In the genomic region with DNA sequence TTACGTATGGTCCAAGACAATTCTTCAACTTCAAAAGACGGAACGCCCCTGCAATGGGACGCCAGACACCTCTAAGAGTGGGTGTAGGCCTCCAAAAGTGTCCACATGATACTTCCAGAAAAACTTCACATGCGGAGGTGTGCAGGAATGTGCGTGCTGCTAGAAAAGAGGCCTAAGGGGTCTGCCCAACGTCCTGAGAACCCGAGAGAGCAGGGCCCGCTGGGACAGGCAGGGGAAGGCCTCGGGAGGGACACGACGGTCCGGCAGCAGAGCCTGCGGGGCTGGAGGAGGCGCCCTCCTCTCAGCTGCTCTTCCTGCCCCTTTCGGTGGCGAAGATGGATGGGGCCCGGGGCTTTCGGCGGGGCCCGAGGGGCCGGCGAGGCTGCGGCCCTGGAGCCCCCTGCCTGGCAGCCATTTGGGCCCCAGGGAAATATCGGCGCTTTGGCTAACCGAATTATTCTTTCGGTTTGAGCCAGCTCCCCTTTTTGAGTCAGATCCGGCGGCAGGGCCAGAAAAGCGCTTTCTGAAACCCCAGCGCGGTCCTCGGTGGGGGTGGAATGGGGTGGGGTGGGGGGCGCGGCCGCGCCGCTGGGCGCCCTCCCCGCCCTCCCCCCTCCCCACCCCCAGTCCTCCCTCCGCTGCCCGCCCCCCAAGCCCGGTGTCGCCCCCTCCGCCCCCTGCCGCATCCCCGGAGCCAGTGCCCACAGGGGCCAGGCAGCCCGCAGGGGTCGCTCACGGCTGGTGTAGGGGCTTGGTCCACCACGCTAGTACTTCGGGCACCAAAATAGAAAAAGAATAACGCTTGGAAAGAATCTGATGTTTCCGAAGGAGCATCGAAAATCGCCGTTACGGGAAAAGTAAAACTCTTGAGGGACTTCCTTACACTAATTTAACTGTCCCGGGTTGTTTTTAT, we compare ENCODE assay signal across 7 cellular contexts. TPM values are rescaled to one million over a fixed set of nuclear protein-coding genes. Genes with fewer than 3 reads are reported as not detected.
DNase-seq lines count a peak whose midpoint lies in the region; ATAC-seq and TF ChIP-seq lines count a peak whose summit lies in the region.

No MANE protein-coding gene starts in this region.

- TF ChIP-seq CTCF in astrocyte of the cerebellum (IDR thresholded peaks at IDR 0.05; ENCODE audit: low read depth, low read length, missing control alignments) (peak; percentile 46), right lobe of liver (IDR thresholded peaks at IDR 0.05) (peak in 1 of 4 donors; percentile 9)

- H3K4me3 ChIP-seq in SJCRH30 (peak overlapping the region; percentile 45), astrocyte of the cerebellum (ENCODE audit: low read depth, low read length) (peak overlapping the region; percentile 37), right lobe of liver (peak overlapping the region; percentile 37 to 47 (median 41))

- ATAC-seq in GM19395 (IDR thresholded peaks at IDR 0.05; ENCODE audit: unreplicated experiment): peak; percentile 29
- ATAC-seq in right lobe of liver: peak in 3 of 4 donors; percentile 9 to 24 (median 20)

- H3K9me3 ChIP-seq in SJCRH30 (replicated peaks) (no peaks in the 10 kb centered on the region), right lobe of liver (no peaks in the 10 kb centered on the region)

- 28% methylated on average over 28 of the region's 60 CpGs for WGBS in right lobe of liver (ENCODE audit: insufficient coverage, low coverage, low lambda C conversion rate, missing lambda C conversion rate)

- H3K36me3 ChIP-seq in SJCRH30: no peaks in the 10 kb centered on the region
- no peaks in the 10 kb centered on the region for H3K36me3 ChIP-seq in right lobe of liver

- DNase-seq in SJCRH30 (peak in 1 of 2 experiments; percentile 6), astrocyte of the cerebellum (ENCODE audit: low read depth) (no peak), right lobe of liver (peak in 1 of 3 donors; percentile 44), SHP77 (lab: John Stamatoyannopoulos, UW) (no peak), NCI-H748 (lab: John Stamatoyannopoulos, UW; ENCODE audit: unreplicated experiment) (no peak)
- DNase-seq in stimulated activated CD8-positive, alpha-beta memory T cell treated with anti-CD3 and anti-CD28 coated beads, Interleukin-2, amount 100 ng/mL, for 48 hours (ENCODE audit: low read depth in 2 of 2): peak; percentile 65 to 68

- peaks cover 9% of the 10 kb centered on the region; the same call in 1 of the 2 replicates for H3K27me3 ChIP-seq in SJCRH30
- no peaks in the 10 kb centered on the region for H3K27me3 ChIP-seq in right lobe of liver

- H3K27ac ChIP-seq in SJCRH30 (no peak overlapping the region), right lobe of liver (peak overlapping the region; percentile 55 to 76 (median 56))

- in situ Hi-C loops in astrocyte of the cerebellum (cut with HindIII; ENCODE audit: low sequenced_read_pairs): loop anchor here (10.0 to 25.0 kb wide), 2 partner anchors 123 to 240 kb away; no protein-coding TSS in a partner anchor

- H3K4me1 ChIP-seq in SJCRH30 (peaks cover 22% of the 10 kb centered on the region), right lobe of liver (peaks cover 0 to 2% (median 0%) of the 10 kb centered on the region in 4 donors)

- no peak for TF ChIP-seq POLR2A in right lobe of liver (IDR thresholded peaks at IDR 0.05)

- intact Hi-C loops in right lobe of liver (cut with DNase I): no loop called here

RNA-seq across cellular contexts. Expression of gene ARID5A, which starts 9.2 kb away (rescaled TPM):
- 12.4 and 14.2 TPM in 2 replicates for total RNA-seq in SJCRH30 (2014; rRNA removed; shearing (Covaris generic))
- total RNA-seq in right lobe of liver: 10 to 100 TPM; 13.2 to 23.1 (median 16.9) TPM

RNA-seq across cellular contexts. Expression of gene NEURL3, which starts 22.2 kb away (rescaled TPM):
- total RNA-seq in SJCRH30 (2014; rRNA removed; shearing (Covaris generic)): 0.10 TPM in 1 of 2 replicates, not detected in the other
- total RNA-seq in right lobe of liver: 1 to 10 TPM in 3 of 6 experiments, under 1 TPM in 3; 0.23 to 3.0 (median 1.4) TPM

Comparison
In these comparisons a context has a peak if more than half of its experiments do, and no peak if none do; other contexts are left out.
1. DNase-seq: peak in stimulated activated CD8-positive, alpha-beta memory T cell treated with anti-CD3 and anti-CD28 coated beads, Interleukin-2, amount 100 ng/mL, for 48 hours (2 of 2); none in astrocyte of the cerebellum (single experiment), SHP77 (0 of 2) and NCI-H748 (single experiment).
2. Peak in every context shown above with its lines, with median percentiles within 50 percentile points of each other: H3K4me3 ChIP-seq.